Comparison of ENCODE assay signal across 28 cellular contexts in the genomic region with DNA sequence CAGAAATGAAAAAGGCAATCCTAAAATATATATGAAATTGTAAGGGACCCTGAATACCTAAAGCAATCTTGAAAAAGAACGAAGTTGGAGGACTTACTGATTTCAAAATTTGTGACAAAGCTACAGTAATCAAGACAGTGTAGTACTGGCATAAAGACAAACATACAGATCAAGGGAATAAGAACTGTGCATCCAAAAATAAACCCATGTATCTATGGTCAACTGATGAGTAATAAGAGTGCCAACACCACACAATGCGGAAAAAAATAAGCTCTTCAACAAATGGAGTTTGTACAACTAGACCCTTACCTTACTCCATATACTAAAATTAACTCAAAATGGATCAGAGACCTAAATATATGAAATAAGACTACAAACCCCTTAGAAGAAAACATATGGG.
"Had no signal": no experiment of that assay in that cellular context is flagged by ENCODE, and none has a peak within 500 bp of the region (broad histone marks: within the 10 kb centered on the region; RNA-seq: fewer than 3 reads in every experiment).

No MANE protein-coding gene starts in this region.

- H3K9me3 Mint-ChIP-seq: activated B cell treated with CpG ODN at 0.5 μM for 24 hours; activated naive CD4-positive, alpha-beta T cell treated with anti-CD3 and anti-CD28 coated beads, Interleukin-2, amount 50 U/mL, for 72 hours; activated T-helper 2 cell treated with anti-CD3 and anti-CD28 coated beads, Interferon-gamma antibody, Interleukin-2, Interleukin-4, amounts not matched to agents 10 μg/mL and 5 μg/mL and 100 μg/mL, durations not matched to agents 14 hours and 24 hours and 36 hours; T-helper 2 cell treated with Interferon-gamma antibody and Interleukin-4, amounts not matched to agents 5 μg/mL and 100 μg/mL, for 36 hours had no signal

- H3K27me3 ChIP-seq: body of pancreas, esophagus muscularis mucosa, heart right ventricle, neutrophil, ovary, sigmoid colon, transverse colon had no signal

- H3K4me3 Mint-ChIP-seq: activated B cell treated with CpG ODN at 0.5 μM for 24 hours; activated CD8-positive, alpha-beta memory T cell treated with anti-CD3 and anti-CD28 coated beads, Interleukin-2, amount 10 ng/mL, durations not matched to agents 7 days and 5 days; activated CD8-positive, alpha-beta T cell treated with anti-CD3 and anti-CD28 coated beads for 36 hours; nephron progenitor cell; T-helper 2 cell treated with Interferon-gamma antibody and Interleukin-4, amounts not matched to agents 5 μg/mL and 100 μg/mL, for 36 hours had no signal

- ATAC-seq: activated CD8-positive, alpha-beta memory T cell treated with anti-CD3 and anti-CD28 coated beads, Interleukin-2, amount 10 ng/mL, durations not matched to agents 7 days and 5 days; activated CD8-positive, alpha-beta T cell treated with anti-CD3 and anti-CD28 coated beads for 36 hours; activated naive CD4-positive, alpha-beta T cell treated with anti-CD3 and anti-CD28 coated beads, Interleukin-2, amount 50 U/mL, for 72 hours; body of pancreas; left lobe of liver; mucosa of descending colon had no signal

- H3K27ac ChIP-seq: body of pancreas, esophagus muscularis mucosa, heart right ventricle, neutrophil, ovary, sigmoid colon, transverse colon had no signal

- H3K36me3 ChIP-seq: esophagus muscularis mucosa, heart right ventricle, neutrophil, ovary, sigmoid colon, transverse colon had no signal

- H3K9me3 ChIP-seq: body of pancreas, esophagus muscularis mucosa, mucosa of descending colon, neutrophil, ovary, sigmoid colon, transverse colon had no signal

- DNase-seq: activated B cell treated with CpG ODN at 0.5 μM for 24 hours; activated CD4-positive, alpha-beta T cell treated with anti-CD3 and anti-CD28 coated beads, Interleukin-2, amount 50 U/mL, for 1 hour; activated CD8-positive, alpha-beta memory T cell treated with anti-CD3 and anti-CD28 coated beads, Interleukin-2, amount 10 ng/mL, durations not matched to agents 7 days and 5 days; activated CD8-positive, alpha-beta T cell treated with anti-CD3 and anti-CD28 coated beads for 36 hours; activated T-cell treated with anti-CD3 and anti-CD28 coated beads, Interleukin-2, amount 50 U/mL, for 48 hours; anterior cingulate cortex; body of pancreas; dermis blood vessel endothelial cell; effector CD4-positive, alpha-beta T cell; foreskin melanocyte; heart right ventricle; kidney glomerular epithelial cell; mucosa of descending colon; nephron progenitor cell; ovary; sigmoid colon; stimulated activated CD4-positive, alpha-beta T cell treated with anti-CD3 and anti-CD28 coated beads, Interleukin-15, amount 100 ng/mL, for 24 hours; stimulated activated CD4-positive, alpha-beta T cell treated with anti-CD3 and anti-CD28 coated beads, Interleukin-2, amount 100 ng/mL, for 24 hours; stimulated activated naive CD4-positive, alpha-beta T cell; transverse colon had no signal

- H3K4me3 ChIP-seq: body of pancreas, esophagus muscularis mucosa, heart right ventricle, lung, mucosa of descending colon, ovary, sigmoid colon, transverse colon had no signal

- H3K27me3 Mint-ChIP-seq: activated B cell treated with CpG ODN at 0.5 μM for 24 hours; activated CD8-positive, alpha-beta memory T cell treated with anti-CD3 and anti-CD28 coated beads, Interleukin-2, amount 10 ng/mL, durations not matched to agents 7 days and 5 days; activated CD8-positive, alpha-beta T cell treated with anti-CD3 and anti-CD28 coated beads for 36 hours; progenitor cell of endocrine pancreas had no signal

- H3K27ac Mint-ChIP-seq: activated B cell treated with CpG ODN at 0.5 μM for 24 hours; activated CD8-positive, alpha-beta memory T cell treated with anti-CD3 and anti-CD28 coated beads, Interleukin-2, amount 10 ng/mL, durations not matched to agents 7 days and 5 days; activated CD8-positive, alpha-beta T cell treated with anti-CD3 and anti-CD28 coated beads for 36 hours; activated naive CD4-positive, alpha-beta T cell treated with anti-CD3 and anti-CD28 coated beads, Interleukin-2, amount 50 U/mL, for 72 hours; activated T-helper 2 cell treated with anti-CD3 and anti-CD28 coated beads, Interferon-gamma antibody, Interleukin-2, Interleukin-4, amounts not matched to agents 10 μg/mL and 5 μg/mL and 100 μg/mL, durations not matched to agents 14 hours and 24 hours and 36 hours; nephron progenitor cell; progenitor cell of endocrine pancreas; T-helper 2 cell treated with Interferon-gamma antibody and Interleukin-4, amounts not matched to agents 5 μg/mL and 100 μg/mL, for 36 hours had no signal
